2 cellular contexts compared by ENCODE assay signal in genomic region chr11:126589492-126589803, GRCh38.
TF ChIP-seq lines count a peak whose summit lies in the region.

No MANE protein-coding gene starts in this region.

TF ChIP-seq in HEK293, 187 proteins besides CTCF, POLR2A, EP300 and RAD21 (continued from another document):
- TF ChIP-seq ZNF394 (tag by site-specific recombination; IDR thresholded peaks at IDR 0.05; ENCODE audit: borderline replicate concordance) (no peak), ZNF571 (tag by site-specific recombination; IDR thresholded peaks at IDR 0.05) (no peak)

TF ChIP-seq in H1, 55 proteins besides CTCF, POLR2A, EP300 and RAD21 (continued from another document):
- TF ChIP-seq TAF7 (optimal IDR thresholded peaks at IDR 0.05; ENCODE audit: borderline replicate concordance, low read depth, low read length) (no peak), ZNF274 (IDR thresholded peaks at IDR 0.05; ENCODE audit: borderline replicate concordance, extremely low read depth, low read length) (no peak), NANOG (IDR thresholded peaks at IDR 0.05; ENCODE audit: insufficient read depth, low read depth, low read length, poor library complexity, severe bottlenecking) (no peak)
